Comparison of ENCODE assay signal across 28 cellular contexts in genomic region chr10:9038146-9038714, GRCh38.
DNase-seq lines count a peak whose midpoint lies in the region; ATAC-seq, FAIRE-seq and TF ChIP-seq lines count a peak whose summit lies in the region.
"Had no signal": no experiment of that assay in that cellular context is flagged by ENCODE, and none has a peak within 500 bp of the region (broad histone marks: within the 10 kb centered on the region; RNA-seq: fewer than 3 reads in every experiment).

No MANE protein-coding gene starts in this region.

- H4K20me1 ChIP-seq in HepG2 (ENCODE audit: insufficient read depth, low read length), result no peaks in the 10 kb centered on the region

- no peak overlapping the region for H3K9ac ChIP-seq in HepG2 (ENCODE audit: insufficient read depth, low read depth, low read length)

- no peaks in the 10 kb centered on the region for H3K79me2 ChIP-seq in HepG2 (ENCODE audit: insufficient read depth, low read length)

- no peak overlapping the region for H3K27ac Mint-ChIP-seq in activated CD8-positive, alpha-beta T cell treated with anti-CD3 and anti-CD28 coated beads for 36 hours
- no peak overlapping the region for H3K27ac Mint-ChIP-seq in activated CD8-positive, alpha-beta T cell treated with anti-CD3 and anti-CD28 coated beads, Interleukin-2, amount 10 ng/mL, durations not matched to agents 7 days and 5 days
- H3K27ac Mint-ChIP-seq: activated T-cell treated with anti-CD3 and anti-CD28 coated beads, Interleukin-2, amount 50 U/mL, for 72 hours; B cell; GM23338; naive thymus-derived CD8-positive, alpha-beta T cell; type B pancreatic cell had no signal

- WGBS in HepG2 (ENCODE audit: low lambda C conversion rate), result 30% methylated on average over 4 of the region's 4 CpGs

- no peaks in the 10 kb centered on the region for H3K4me1 ChIP-seq in HepG2 (ENCODE audit: insufficient read depth, low read length)
- H3K4me1 ChIP-seq: ascending aorta, stomach had no signal

- TF ChIP-seq CTCF in activated CD8-positive, alpha-beta T cell treated with anti-CD3 and anti-CD28 coated beads for 36 hours (IDR thresholded peaks at IDR 0.05), result no peak
- TF ChIP-seq CTCF in HepG2 (CRISPR knock-in tag; IDR thresholded peaks at IDR 0.05), result no peak

- no peaks in the 10 kb centered on the region for H3K27me3 ChIP-seq in HepG2 (ENCODE audit: control insufficient read depth in 1 of 2, insufficient read depth in 2 of 2, low read length in 2 of 2)
- H3K27me3 ChIP-seq: ascending aorta, ovary, stomach had no signal

- H3K9me3 ChIP-seq in HepG2 (ENCODE audit: low read length), result no peaks in the 10 kb centered on the region
- H3K9me3 ChIP-seq: ascending aorta, ovary had no signal

- no peak overlapping the region for H2AFZ ChIP-seq in HepG2 (ENCODE audit: low read length)
- H2AFZ ChIP-seq: GM23338 had no signal

- H3K27ac ChIP-seq in HepG2 (ENCODE audit: extremely low read length, insufficient read depth, low read length), result no peak overlapping the region
- H3K27ac ChIP-seq: ascending aorta, ovary, stomach had no signal

- no peak for ATAC-seq in activated CD8-positive, alpha-beta T cell treated with anti-CD3 and anti-CD28 coated beads for 36 hours
- no peak for ATAC-seq in activated CD8-positive, alpha-beta T cell treated with anti-CD3 and anti-CD28 coated beads, Interleukin-2, amount 10 ng/mL, durations not matched to agents 7 days and 5 days
- ATAC-seq in HepG2, result no peak
- ATAC-seq: activated T-cell treated with anti-CD3 and anti-CD28 coated beads, Interleukin-2, amount 50 U/mL, for 72 hours; GM23338; naive thymus-derived CD8-positive, alpha-beta T cell; right cardiac atrium; Right ventricle myocardium inferior had no signal

- POLR2A ChIA-PET in activated CD8-positive, alpha-beta T cell treated with anti-CD3 and anti-CD28 coated beads for 36 hours (lab: Charles Lee), result interaction anchor here (0.6 kb wide), 1 partner anchor 138 kb away, joined by 3 read pairs; no protein-coding TSS in a partner anchor
- POLR2A ChIA-PET in activated CD8-positive, alpha-beta T cell treated with anti-CD3 and anti-CD28 coated beads, Interleukin-2, amount 10 ng/mL, durations not matched to agents 7 days and 5 days (lab: Charles Lee), result no interaction called here
- POLR2A ChIA-PET in HepG2 (lab: Yijun Ruan, JAX), result no interaction called here

- no peak for TF ChIP-seq RAD21 in HepG2 (CRISPR knock-in tag; IDR thresholded peaks at IDR 0.05)

- no peak for TF ChIP-seq POLR2A in HepG2 (IDR thresholded peaks at IDR 0.05; ENCODE audit: insufficient read depth in 1 of 2, low read depth in 2 of 2, low read length in 2 of 2)

- peaks cover 15% of the 10 kb centered on the region for H3K9me3 Mint-ChIP-seq in activated CD8-positive, alpha-beta T cell treated with anti-CD3 and anti-CD28 coated beads for 36 hours
- peaks cover 11% of the 10 kb centered on the region for H3K9me3 Mint-ChIP-seq in activated CD8-positive, alpha-beta T cell treated with anti-CD3 and anti-CD28 coated beads, Interleukin-2, amount 10 ng/mL, durations not matched to agents 7 days and 5 days (ENCODE audit: insufficient read depth)

- no peak overlapping the region for H3K4me3 ChIP-seq in HepG2 (replicated peaks in 1 of 3; ENCODE audit: insufficient read depth in 1 of 3, low read depth in 2 of 3, low read length in 3 of 3)
- H3K4me3 ChIP-seq: ascending aorta, GM23338, ovary, stomach had no signal

- intact Hi-C loops in activated CD8-positive, alpha-beta T cell treated with anti-CD3 and anti-CD28 coated beads for 36 hours (cut with micrococcal nuclease), result no loop called here
- intact Hi-C loops in HepG2 (cut with micrococcal nuclease; ENCODE audit: unreplicated experiment), result no loop called here

- H3K4me3 Mint-ChIP-seq in activated CD8-positive, alpha-beta T cell treated with anti-CD3 and anti-CD28 coated beads for 36 hours, result no peak overlapping the region
- no peak overlapping the region for H3K4me3 Mint-ChIP-seq in activated CD8-positive, alpha-beta T cell treated with anti-CD3 and anti-CD28 coated beads, Interleukin-2, amount 10 ng/mL, durations not matched to agents 7 days and 5 days
- H3K4me3 Mint-ChIP-seq: activated T-cell treated with anti-CD3 and anti-CD28 coated beads, Interleukin-2, amount 50 U/mL, for 72 hours; B cell; central memory CD8-positive, alpha-beta T cell; GM23338; naive thymus-derived CD8-positive, alpha-beta T cell; type B pancreatic cell had no signal

- H3K4me1 Mint-ChIP-seq in activated CD8-positive, alpha-beta T cell treated with anti-CD3 and anti-CD28 coated beads for 36 hours (ENCODE audit: low read depth), result peaks cover 12% of the 10 kb centered on the region
- H3K4me1 Mint-ChIP-seq in activated CD8-positive, alpha-beta T cell treated with anti-CD3 and anti-CD28 coated beads, Interleukin-2, amount 10 ng/mL, durations not matched to agents 7 days and 5 days (ENCODE audit: low read depth), result no peaks in the 10 kb centered on the region
- H3K4me1 Mint-ChIP-seq: B cell; central memory CD8-positive, alpha-beta T cell; GM23338 had no signal

- CTCF ChIA-PET in activated CD8-positive, alpha-beta T cell treated with anti-CD3 and anti-CD28 coated beads for 36 hours (lab: Charles Lee), result no interaction called here
- CTCF ChIA-PET in activated CD8-positive, alpha-beta T cell treated with anti-CD3 and anti-CD28 coated beads, Interleukin-2, amount 10 ng/mL, durations not matched to agents 7 days and 5 days (lab: Charles Lee), result no interaction called here
- CTCF ChIA-PET in HepG2 (lab: Yijun Ruan, JAX; ENCODE audit: low intra/inter-chr PET ratio, low total read pairs), result no interaction called here

- FAIRE-seq in HepG2 (lab: Jason Lieb, UNC) (no peak), urothelium cell line (lab: Jason Lieb, UNC) (no peak)

- H3K27me3 Mint-ChIP-seq in activated CD8-positive, alpha-beta T cell treated with anti-CD3 and anti-CD28 coated beads for 36 hours, result peaks cover 1% of the 10 kb centered on the region
- no peaks in the 10 kb centered on the region for H3K27me3 Mint-ChIP-seq in activated CD8-positive, alpha-beta T cell treated with anti-CD3 and anti-CD28 coated beads, Interleukin-2, amount 10 ng/mL, durations not matched to agents 7 days and 5 days (ENCODE audit: low read depth)
- H3K27me3 Mint-ChIP-seq: B cell; naive thymus-derived CD8-positive, alpha-beta T cell; type B pancreatic cell had no signal

- in situ Hi-C loops in HepG2 (cut with HindIII; ENCODE audit: extremely low pct_ligation_motif_present, low pct_unique_long_range_greater_than_20kb), result no loop called here

- no TSS peak for BruUV-seq in HepG2 (replicated peaks; lab: Mats Ljungman, UMichigan)

- H3K4me2 ChIP-seq in HepG2 (ENCODE audit: low read depth, low read length), result no peak overlapping the region
- H3K4me2 ChIP-seq: GM23338 had no signal

- H3K36me3 Mint-ChIP-seq in activated CD8-positive, alpha-beta T cell treated with anti-CD3 and anti-CD28 coated beads for 36 hours (ENCODE audit: low read depth), result peaks cover 11% of the 10 kb centered on the region
- no peaks in the 10 kb centered on the region for H3K36me3 Mint-ChIP-seq in activated CD8-positive, alpha-beta T cell treated with anti-CD3 and anti-CD28 coated beads, Interleukin-2, amount 10 ng/mL, durations not matched to agents 7 days and 5 days (ENCODE audit: low read depth)
- H3K36me3 Mint-ChIP-seq: type B pancreatic cell had no signal

- DNase-seq in activated CD8-positive, alpha-beta T cell treated with anti-CD3 and anti-CD28 coated beads for 36 hours, result peak; percentile 13
- no peak for DNase-seq in activated CD8-positive, alpha-beta T cell treated with anti-CD3 and anti-CD28 coated beads, Interleukin-2, amount 10 ng/mL, durations not matched to agents 7 days and 5 days
- peak; percentile 81 for DNase-seq in amniotic epithelial cell (ENCODE audit: low read depth)
- DNase-seq in HepG2 (ENCODE audit: low spot score), result no peak
- DNase-seq in urothelium cell line (ENCODE audit: low spot score), result peak; percentile 9
- DNase-seq in RPMI8226, result no peak
- no peak for DNase-seq in NCI-H510A treated with DMSO at 0.1 percent for 48 hours (lab: John Stamatoyannopoulos, UW)
- DNase-seq in activated CD4-positive, CD25-positive, alpha-beta regulatory T cell treated with anti-CD3 and anti-CD28 coated beads, Interleukin-2, amount 50 U/mL, for 72 hours, result no peak
- DNase-seq: activated naive CD4-positive, alpha-beta T cell treated with anti-CD3 and anti-CD28 coated beads, Interleukin-2, amount 50 U/mL, for 16 hours; activated T-cell treated with anti-CD3 and anti-CD28 coated beads, Interleukin-2, amount 50 U/mL, for 72 hours; DND-41; erythroblast; foreskin melanocyte; hypothalamus; islet precursor cell; mesenchymal stem cell; naive thymus-derived CD8-positive, alpha-beta T cell; NCI-H146; NCI-H2171; ovary; right cardiac atrium; stomach had no signal

- TF ChIP-seq EP300 in HepG2 (IDR thresholded peaks at IDR 0.05; ENCODE audit: low read depth in 2 of 2, low read length in 2 of 2), result no peak
- no peak for TF ChIP-seq EP300 in HepG2 (CRISPR knock-in tag; IDR thresholded peaks at IDR 0.05; ENCODE audit: borderline replicate concordance)

- no peaks in the 10 kb centered on the region for H3K36me3 ChIP-seq in HepG2 (replicated peaks in 1 of 2; ENCODE audit: control insufficient read depth in 1 of 2, insufficient read depth in 2 of 2, low read length in 2 of 2)
- H3K36me3 ChIP-seq: ascending aorta, ovary, stomach had no signal

TF ChIP-seq in HepG2, 621 proteins besides CTCF, POLR2A, EP300 and RAD21:
- TF ChIP-seq CEBPB (IDR thresholded peaks at IDR 0.05; ENCODE audit: borderline replicate concordance, low read depth, low read length), result 0 out of 2 replicates have a peak, but pooled peaks have one; percentile 20
- TF ChIP-seq ZNF576 (CRISPR knock-in tag; IDR thresholded peaks at IDR 0.05), result no peak

Comparison
In these comparisons a context has a peak if more than half of its experiments do, and no peak if none do; other contexts are left out.
1. DNase-seq: peak in activated CD8-positive, alpha-beta T cell treated with anti-CD3 and anti-CD28 coated beads for 36 hours (single experiment), amniotic epithelial cell (single experiment) and urothelium cell line (single experiment); none in activated CD8-positive, alpha-beta T cell treated with anti-CD3 and anti-CD28 coated beads, Interleukin-2, amount 10 ng/mL, durations not matched to agents 7 days and 5 days (single experiment), HepG2 (single experiment), RPMI8226 (single experiment), NCI-H510A treated with DMSO at 0.1 percent for 48 hours (single experiment) and activated CD4-positive, CD25-positive, alpha-beta regulatory T cell treated with anti-CD3 and anti-CD28 coated beads, Interleukin-2, amount 50 U/mL, for 72 hours (single experiment).